ENCODE assay signal across 14 cellular contexts in genomic region chr1:111602974-111603373, GRCh38. TPM values are rescaled to one million over a fixed set of nuclear protein-coding genes. Genes with fewer than 3 reads are reported as not detected.
DNase-seq lines count a peak whose midpoint lies in the region; ATAC-seq and TF ChIP-seq lines count a peak whose summit lies in the region.
"Had no signal": no experiment of that assay in that cellular context is flagged by ENCODE, and none has a peak within 500 bp of the region (broad histone marks: within the 10 kb centered on the region; RNA-seq: fewer than 3 reads in every experiment).

No MANE protein-coding gene starts in this region.

- peak; percentile 75 for DNase-seq in activated CD4-positive, alpha-beta T cell treated with anti-CD3 and anti-CD28 coated beads for 36 hours
- DNase-seq in activated CD4-positive, alpha-beta T cell treated with anti-CD3 and anti-CD28 coated beads, Interleukin-2, amount 50 U/mL, for 1 hour: no peak
- peak; percentile 24 to 41 for DNase-seq in stimulated activated CD8-positive, alpha-beta memory T cell treated with anti-CD3 and anti-CD28 coated beads, Interleukin-15, amount 100 ng/mL, for 48 hours (ENCODE audit: low read depth in 2 of 2)
- no peak for DNase-seq in dermis blood vessel endothelial cell
- DNase-seq: Calu3, endodermal cell, islet precursor cell, NCI-H2171 treated with DMSO at 0.1 percent for 48 hours, PC-9, transverse colon had no signal

- CTCF ChIA-PET in activated CD4-positive, alpha-beta T cell treated with anti-CD3 and anti-CD28 coated beads for 36 hours (lab: Charles Lee): interaction anchor here (0.9 to 4.9 kb wide), 12 partner anchors 9 to 386 kb away, joined by 3 to 35 read pairs (median 8); partner anchors contain the start of gene RAP1A

- peaks cover 8% of the 10 kb centered on the region for H3K36me3 Mint-ChIP-seq in activated CD4-positive, alpha-beta T cell treated with anti-CD3 and anti-CD28 coated beads for 36 hours (ENCODE audit: low read depth)
- H3K36me3 Mint-ChIP-seq in activated naive CD8-positive, alpha-beta T cell: peaks cover 3% of the 10 kb centered on the region

- H3K27ac Mint-ChIP-seq in activated CD4-positive, alpha-beta T cell treated with anti-CD3 and anti-CD28 coated beads for 36 hours: peak overlapping the region; percentile 96
- peak overlapping the region; percentile 97 for H3K27ac Mint-ChIP-seq in activated naive CD8-positive, alpha-beta T cell
- H3K27ac Mint-ChIP-seq: endodermal cell had no signal

- H3K27me3 Mint-ChIP-seq in activated CD4-positive, alpha-beta T cell treated with anti-CD3 and anti-CD28 coated beads for 36 hours: no peaks in the 10 kb centered on the region
- H3K27me3 Mint-ChIP-seq in activated naive CD8-positive, alpha-beta T cell: no peaks in the 10 kb centered on the region

- no peaks in the 10 kb centered on the region for H3K27me3 ChIP-seq in OCI-LY1 (ENCODE audit: insufficient read depth, low read length)
- H3K27me3 ChIP-seq: transverse colon had no signal

- H3F3A ChIP-seq in OCI-LY1 (ENCODE audit: insufficient read depth, low read length): no peaks in the 10 kb centered on the region

- intact Hi-C loops in activated CD4-positive, alpha-beta T cell treated with anti-CD3 and anti-CD28 coated beads for 36 hours (cut with DNase I, micrococcal nuclease): loop anchor here (1.0 to 5.0 kb wide), 5 partner anchors 16 to 956 kb away; partner anchors contain the start of genes DENND2D (in 1 of the 2) and RAP1A (in 1 of the 2)

- H3K4me1 ChIP-seq in OCI-LY1 (ENCODE audit: insufficient read depth, low read length, severe bottlenecking): peaks cover 47% of the 10 kb centered on the region

- H3K4me3 ChIP-seq in OCI-LY1 (ENCODE audit: low read depth, low read length, poor library complexity, severe bottlenecking): no peak overlapping the region
- H3K4me3 ChIP-seq: PC-9, transverse colon had no signal

- H3K9me3 ChIP-seq in OCI-LY1 (ENCODE audit: low read length): no peaks in the 10 kb centered on the region
- H3K9me3 ChIP-seq: transverse colon had no signal

- H3K9me2 ChIP-seq in OCI-LY1 (ENCODE audit: low read depth, low read length): no peaks in the 10 kb centered on the region

- no peaks in the 10 kb centered on the region for H3K9me3 Mint-ChIP-seq in activated CD4-positive, alpha-beta T cell treated with anti-CD3 and anti-CD28 coated beads for 36 hours (ENCODE audit: low read depth)
- peaks cover 3% of the 10 kb centered on the region for H3K9me3 Mint-ChIP-seq in activated naive CD8-positive, alpha-beta T cell (ENCODE audit: low read depth)

- H3K4me3 Mint-ChIP-seq in activated CD4-positive, alpha-beta T cell treated with anti-CD3 and anti-CD28 coated beads for 36 hours: peak overlapping the region; percentile 40
- H3K4me3 Mint-ChIP-seq in activated naive CD8-positive, alpha-beta T cell: peak overlapping the region; percentile 57
- H3K4me3 Mint-ChIP-seq: endodermal cell had no signal

- no peak overlapping the region for H3K9ac ChIP-seq in OCI-LY1 (ENCODE audit: low read length)

- peak; percentile 50 for ATAC-seq in activated CD4-positive, alpha-beta T cell treated with anti-CD3 and anti-CD28 coated beads for 36 hours
- ATAC-seq in GM21447 (IDR thresholded peaks at IDR 0.05; ENCODE audit: unreplicated experiment) (no peak), GM21723 (IDR thresholded peaks at IDR 0.05; ENCODE audit: unreplicated experiment) (no peak)

- POLR2A ChIA-PET in activated CD4-positive, alpha-beta T cell treated with anti-CD3 and anti-CD28 coated beads for 36 hours (lab: Charles Lee): interaction anchor here (1.2 to 2.5 kb wide), 4 partner anchors 10 to 95 kb away, joined by 4 to 19 read pairs (median 10); partner anchors contain the start of gene RAP1A

- H3K4me2 ChIP-seq in OCI-LY1 (ENCODE audit: low read length): no peak overlapping the region
- H3K4me2 ChIP-seq: PC-9 had no signal

- H2AFZ ChIP-seq in OCI-LY1 (ENCODE audit: low read length): no peak overlapping the region
- H2AFZ ChIP-seq: PC-9 had no signal

- peaks cover 86% of the 10 kb centered on the region for H3K4me1 Mint-ChIP-seq in activated CD4-positive, alpha-beta T cell treated with anti-CD3 and anti-CD28 coated beads for 36 hours
- H3K4me1 Mint-ChIP-seq in activated naive CD8-positive, alpha-beta T cell (ENCODE audit: low read depth): peaks cover 84% of the 10 kb centered on the region
- H3K4me1 Mint-ChIP-seq: endodermal cell had no signal

- H3K36me3 ChIP-seq in OCI-LY1 (ENCODE audit: insufficient read depth, low read length): no peaks in the 10 kb centered on the region
- H3K36me3 ChIP-seq: transverse colon had no signal

- no peaks in the 10 kb centered on the region for H3K79me2 ChIP-seq in OCI-LY1 (ENCODE audit: insufficient read depth, low read length)

- TF ChIP-seq CTCF in OCI-LY1 (IDR thresholded peaks at IDR 0.05; ENCODE audit: low read length): no peak

- H3K27ac ChIP-seq in OCI-LY1 (ENCODE audit: low read depth, low read length, poor library complexity, severe bottlenecking): peak overlapping the region; percentile 11
- H3K27ac ChIP-seq: PC-9 had no signal

- no peaks in the 10 kb centered on the region for H4K20me1 ChIP-seq in OCI-LY1 (ENCODE audit: insufficient read depth, low read length)

RNA-seq across cellular contexts. Expression of gene RAP1A, which starts 16.6 kb away (rescaled TPM):
- 100 to 1,000 TPM; 182 to 214 TPM for total RNA-seq in activated CD4-positive, alpha-beta T cell treated with anti-CD3 and anti-CD28 coated beads for 36 hours
- total RNA-seq in dermis blood vessel endothelial cell: 21.1 and 49.1 TPM in 2 replicates

Comparison
In these comparisons a context has a peak if more than half of its experiments do, and no peak if none do; other contexts are left out.
1. DNase-seq: peak in activated CD4-positive, alpha-beta T cell treated with anti-CD3 and anti-CD28 coated beads for 36 hours (single experiment) and stimulated activated CD8-positive, alpha-beta memory T cell treated with anti-CD3 and anti-CD28 coated beads, Interleukin-15, amount 100 ng/mL, for 48 hours (2 of 2); none in activated CD4-positive, alpha-beta T cell treated with anti-CD3 and anti-CD28 coated beads, Interleukin-2, amount 50 U/mL, for 1 hour (single experiment) and dermis blood vessel endothelial cell (single experiment).